ENCODE assay signal across 31 cellular contexts in the genomic region with DNA sequence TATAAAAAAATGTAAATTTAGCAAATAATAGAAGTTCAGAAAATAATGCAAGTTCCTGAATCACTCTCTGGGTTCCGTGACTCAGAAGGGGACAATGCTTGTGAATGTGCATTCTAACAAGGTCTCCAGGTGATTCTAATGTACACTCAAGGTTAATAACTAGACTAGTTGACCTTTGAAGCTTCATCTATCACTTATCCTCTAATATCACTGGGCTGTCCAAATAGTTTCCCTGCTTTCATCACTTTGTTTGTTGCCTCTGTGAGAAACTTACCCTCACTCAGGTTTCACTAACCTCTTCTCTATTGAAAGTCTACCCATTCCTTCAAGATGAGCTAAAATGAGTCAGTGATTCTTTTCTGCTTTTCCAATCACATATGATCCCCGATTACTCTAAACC.
"Had no signal": no experiment of that assay in that cellular context is flagged by ENCODE, and none has a peak within 500 bp of the region (broad histone marks: within the 10 kb centered on the region; RNA-seq: fewer than 3 reads in every experiment).

No MANE protein-coding gene starts in this region.

- ATAC-seq: activated CD4-positive, alpha-beta T cell treated with anti-CD3 and anti-CD28 coated beads for 36 hours; activated CD8-positive, alpha-beta memory T cell treated with anti-CD3 and anti-CD28 coated beads, Interleukin-2, amount 10 ng/mL, durations not matched to agents 7 days and 5 days; activated CD8-positive, alpha-beta T cell treated with anti-CD3 and anti-CD28 coated beads, Interleukin-2, amount 10 ng/mL, durations not matched to agents 7 days and 5 days; activated naive CD8-positive, alpha-beta T cell treated with anti-CD3 and anti-CD28 coated beads, Interleukin-2, amount 50 U/mL, for 24 hours; activated T-helper 17 cell treated with anti-CD3 and anti-CD28 coated beads, Interleukin-2, amount 50 U/mL, for 72 hours; body of pancreas; effector memory CD8-positive, alpha-beta T cell; gastroesophageal sphincter; T-helper 17 cell had no signal

- H3K27ac ChIP-seq: adrenal gland, body of pancreas, esophagus squamous epithelium, gastroesophageal sphincter, WERI-Rb-1 had no signal

- DNase-seq: activated B cell treated with CpG ODN at 0.5 μM for 24 hours; activated CD4-positive, alpha-beta memory T cell treated with anti-CD3 and anti-CD28 coated beads for 36 hours; activated CD4-positive, alpha-beta T cell treated with anti-CD3 and anti-CD28 coated beads for 36 hours; activated CD4-positive, alpha-beta T cell treated with anti-CD3 and anti-CD28 coated beads, Interleukin-2, amount 10 ng/mL, durations not matched to agents 24 days and 14 days; activated CD4-positive, CD25-positive, alpha-beta regulatory T cell treated with anti-CD3 and anti-CD28 coated beads, Interleukin-2, amount 50 U/mL, for 72 hours; activated CD8-positive, alpha-beta memory T cell treated with anti-CD3 and anti-CD28 coated beads, Interleukin-2, amount 10 ng/mL, durations not matched to agents 7 days and 5 days; activated CD8-positive, alpha-beta memory T cell treated with anti-CD3 and anti-CD28 coated beads, Interleukin-2, amount 50 U/mL, for 4 hours; activated CD8-positive, alpha-beta T cell treated with anti-CD3 and anti-CD28 coated beads, Interleukin-2, amount 10 ng/mL, durations not matched to agents 7 days and 5 days; activated effector memory CD4-positive, alpha-beta T cell treated with Interleukin-2 at 50 U/mL for 16 hours; activated naive CD4-positive, alpha-beta T cell treated with anti-CD3 and anti-CD28 coated beads for 36 hours; activated naive CD8-positive, alpha-beta T cell treated with anti-CD3 and anti-CD28 coated beads for 36 hours; activated naive CD8-positive, alpha-beta T cell treated with anti-CD3 and anti-CD28 coated beads, Interleukin-2, amount 50 U/mL, for 24 hours; activated T-cell treated with anti-CD3 and anti-CD28 coated beads, Interleukin-2, amount 50 U/mL, for 1 hour; adrenal gland; amygdala; aorta; body of pancreas; caudate nucleus; cortex of kidney; dermis blood vessel endothelial cell; effector CD4-positive, alpha-beta T cell; effector memory CD8-positive, alpha-beta T cell; esophagus squamous epithelium; foreskin melanocyte; T-helper 1 cell; T-helper 17 cell; T1000; WERI-Rb-1 had no signal

- H3K4me3 ChIP-seq: adrenal gland, body of pancreas, esophagus squamous epithelium, gastroesophageal sphincter had no signal

- FAIRE-seq: colon had no signal

- H3K36me3 ChIP-seq: adrenal gland, esophagus squamous epithelium, gastroesophageal sphincter, WERI-Rb-1 had no signal

- H3K4me1 ChIP-seq: body of pancreas, esophagus squamous epithelium, gastroesophageal sphincter had no signal

- H3K27me3 ChIP-seq: adrenal gland, body of pancreas, esophagus squamous epithelium, gastroesophageal sphincter had no signal

- H3K9me3 ChIP-seq: adrenal gland, body of pancreas, esophagus squamous epithelium, gastroesophageal sphincter had no signal
